ENCODE assay signal across 21 cellular contexts in the genomic region with DNA sequence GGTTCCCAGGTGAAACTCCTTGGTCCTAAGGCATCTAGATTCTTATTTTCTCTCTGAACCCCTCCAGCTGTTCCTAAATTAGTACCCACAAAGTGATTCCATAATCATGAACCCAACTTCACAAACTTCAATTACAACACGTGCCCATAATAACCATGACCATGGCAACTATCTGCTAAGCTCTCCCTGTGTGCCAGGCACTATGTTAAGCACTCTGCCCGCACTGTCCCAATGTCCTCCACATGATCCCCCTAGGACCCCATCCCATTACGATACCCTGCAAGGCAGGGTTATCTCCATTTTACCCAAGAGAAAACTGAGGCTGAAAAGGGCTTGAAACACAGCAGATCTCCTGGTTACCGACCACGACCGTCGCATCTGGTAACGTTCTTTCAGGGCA.
"Had no signal": no experiment of that assay in that cellular context is flagged by ENCODE, and none has a peak within 500 bp of the region (broad histone marks: within the 10 kb centered on the region; RNA-seq: fewer than 3 reads in every experiment).

No MANE protein-coding gene starts in this region.

- H3K4me3 Mint-ChIP-seq: activated CD4-positive, alpha-beta T cell treated with anti-CD3 and anti-CD28 coated beads, Interleukin-2, amount 10 ng/mL, durations not matched to agents 24 days and 14 days; activated T-cell treated with anti-CD3 and anti-CD28 coated beads, Interleukin-2, amount 50 U/mL, for 4 hours; naive thymus-derived CD8-positive, alpha-beta T cell; stimulated activated memory B cell treated with anti-CD40 and anti-IgM and Interleukin-4, amounts not matched to agents 10 μg/mL and 1 μg/mL and 100 μg/mL, for 72 hours had no signal

- H3K9me3 ChIP-seq: colonic mucosa, ovary had no signal

- DNase-seq: activated CD4-positive, alpha-beta T cell treated with anti-CD3 and anti-CD28 coated beads, Interleukin-2, amount 10 ng/mL, durations not matched to agents 24 days and 14 days; activated CD8-positive, alpha-beta memory T cell treated with anti-CD3 and anti-CD28 coated beads, Interleukin-2, amount 50 U/mL, for 4 hours; activated naive CD4-positive, alpha-beta T cell treated with anti-CD3 and anti-CD28 coated beads, Interleukin-2, amount 50 U/mL, for 16 hours; activated T-cell treated with anti-CD3 and anti-CD28 coated beads, Interleukin-2, amount 50 U/mL, for 4 hours; amniotic stem cell; central memory CD4-positive, alpha-beta T cell; colonic mucosa; foreskin keratinocyte; glutamatergic neuron; kidney glomerular epithelial cell; mesenchymal stem cell; naive thymus-derived CD8-positive, alpha-beta T cell; ovary; sigmoid colon; spleen; stimulated activated CD4-positive, alpha-beta T cell treated with anti-CD3 and anti-CD28 coated beads, Interleukin-4, amount 100 ng/mL, for 4 hours; T-helper 1 cell; T1000; upper lobe of right lung had no signal

- H3K4me1 Mint-ChIP-seq: stimulated activated memory B cell treated with anti-CD40 and anti-IgM and Interleukin-4, amounts not matched to agents 10 μg/mL and 1 μg/mL and 100 μg/mL, for 72 hours had no signal

- H3K27me3 Mint-ChIP-seq: activated CD4-positive, alpha-beta T cell treated with anti-CD3 and anti-CD28 coated beads, Interleukin-2, amount 10 ng/mL, durations not matched to agents 24 days and 14 days; naive thymus-derived CD8-positive, alpha-beta T cell; stimulated activated memory B cell treated with anti-CD40 and anti-IgM and Interleukin-4, amounts not matched to agents 10 μg/mL and 1 μg/mL and 100 μg/mL, for 72 hours had no signal

- H3K27ac ChIP-seq: colonic mucosa, ovary, sigmoid colon, spleen, thoracic aorta, upper lobe of right lung had no signal

- ATAC-seq: activated T-cell treated with anti-CD3 and anti-CD28 coated beads, Interleukin-2, amount 50 U/mL, for 4 hours; foreskin keratinocyte; naive thymus-derived CD8-positive, alpha-beta T cell; stimulated activated memory B cell treated with anti-CD40 and anti-IgM and Interleukin-4, amounts not matched to agents 10 μg/mL and 1 μg/mL and 100 μg/mL, for 72 hours; upper lobe of right lung had no signal

- H3K27ac Mint-ChIP-seq: activated CD4-positive, alpha-beta T cell treated with anti-CD3 and anti-CD28 coated beads, Interleukin-2, amount 10 ng/mL, durations not matched to agents 24 days and 14 days; stimulated activated memory B cell treated with anti-CD40 and anti-IgM and Interleukin-4, amounts not matched to agents 10 μg/mL and 1 μg/mL and 100 μg/mL, for 72 hours had no signal

- H3K27me3 ChIP-seq: colonic mucosa, foreskin keratinocyte, ovary, sigmoid colon, spleen, upper lobe of right lung had no signal

- H3K4me3 ChIP-seq: colonic mucosa, ovary, sigmoid colon, spleen, thoracic aorta, upper lobe of right lung had no signal

- H3K36me3 ChIP-seq: colonic mucosa, ovary, sigmoid colon, spleen, thoracic aorta, upper lobe of right lung had no signal

- H3K4me1 ChIP-seq: colonic mucosa, spleen, upper lobe of right lung had no signal
